16 cellular contexts compared by ENCODE assay signal in the genomic region with DNA sequence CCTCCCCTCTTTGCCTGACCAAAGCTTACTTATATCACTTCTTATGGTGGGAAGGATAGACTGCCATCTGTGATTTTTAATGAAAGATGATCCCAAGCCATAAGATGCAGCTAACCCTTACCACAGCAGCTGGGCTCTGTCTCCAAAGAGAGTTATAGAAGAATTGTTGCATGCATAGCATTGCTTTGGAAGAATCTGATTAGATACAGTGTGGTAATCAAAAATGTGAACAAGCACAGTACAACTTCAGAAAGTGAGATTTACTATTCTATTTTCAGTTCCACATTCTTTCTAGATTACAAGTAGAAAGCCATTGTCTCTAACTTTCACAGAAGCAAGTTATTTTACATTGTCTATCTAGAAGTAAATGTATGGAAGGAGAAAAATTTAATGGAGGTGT.
DNase-seq lines count a peak whose midpoint lies in the region; ATAC-seq lines count a peak whose summit lies in the region.
"Had no signal": no experiment of that assay in that cellular context is flagged by ENCODE, and none has a peak within 500 bp of the region (broad histone marks: within the 10 kb centered on the region; RNA-seq: fewer than 3 reads in every experiment).

No MANE protein-coding gene starts in this region.

- no peaks in the 10 kb centered on the region for H3K4me1 Mint-ChIP-seq in naive thymus-derived CD4-positive, alpha-beta T cell
- H3K4me1 Mint-ChIP-seq: activated CD8-positive, alpha-beta memory T cell treated with anti-CD3 and anti-CD28 coated beads, Interleukin-2, amount 10 ng/mL, durations not matched to agents 7 days and 5 days; CD4-positive, CD25-positive, alpha-beta regulatory T cell; central memory CD8-positive, alpha-beta T cell had no signal

- POLR2A ChIA-PET in naive thymus-derived CD4-positive, alpha-beta T cell (lab: Charles Lee), result no interaction called here

- H3K4me1 ChIP-seq in naive thymus-derived CD4-positive, alpha-beta T cell (ENCODE audit: control insufficient read depth in 2 of 2, insufficient read depth in 2 of 2, low read length in 2 of 2), result no peaks in the 10 kb centered on the region

- CTCF ChIA-PET in naive thymus-derived CD4-positive, alpha-beta T cell (lab: Charles Lee), result no interaction called here

- H3K27ac Mint-ChIP-seq in naive thymus-derived CD4-positive, alpha-beta T cell, result no peak overlapping the region
- H3K27ac Mint-ChIP-seq: activated CD8-positive, alpha-beta memory T cell treated with anti-CD3 and anti-CD28 coated beads, Interleukin-2, amount 10 ng/mL, durations not matched to agents 7 days and 5 days; CD4-positive, CD25-positive, alpha-beta regulatory T cell; natural killer cell treated with Interleukin-12 subunit alpha and Interleukin-12 subunit beta and Interleukin-15 and Interleukin-18, amount 100 ng/mL, for 72 hours had no signal

- H3K27me3 ChIP-seq in naive thymus-derived CD4-positive, alpha-beta T cell (ENCODE audit: control insufficient read depth in 2 of 2, insufficient read depth in 2 of 2, low read length in 2 of 2), result no peaks in the 10 kb centered on the region

- peaks cover 0 to 12% (median 0%) of the 10 kb centered on the region in 5 donors for H3K27me3 Mint-ChIP-seq in naive thymus-derived CD4-positive, alpha-beta T cell
- H3K27me3 Mint-ChIP-seq: CD4-positive, CD25-positive, alpha-beta regulatory T cell; central memory CD8-positive, alpha-beta T cell had no signal

- intact Hi-C loops in naive thymus-derived CD4-positive, alpha-beta T cell (cut with micrococcal nuclease), result no loop called here

- ATAC-seq in GM18858 (IDR thresholded peaks at IDR 0.05; ENCODE audit: unreplicated experiment), result peak; percentile 82
- peak; percentile 85 for ATAC-seq in GM21786 (IDR thresholded peaks at IDR 0.05; ENCODE audit: unreplicated experiment)
- ATAC-seq in HG03521 (IDR thresholded peaks at IDR 0.05; ENCODE audit: unreplicated experiment), result peak; percentile 67
- no peak for ATAC-seq in naive thymus-derived CD4-positive, alpha-beta T cell
- ATAC-seq: activated CD8-positive, alpha-beta memory T cell treated with anti-CD3 and anti-CD28 coated beads, Interleukin-2, amount 10 ng/mL, durations not matched to agents 7 days and 5 days; HCT116; left ventricle myocardium superior; natural killer cell treated with Interleukin-12 subunit alpha and Interleukin-12 subunit beta and Interleukin-15 and Interleukin-18, amount 100 ng/mL, for 72 hours had no signal

- no peaks in the 10 kb centered on the region for H3K9me3 ChIP-seq in naive thymus-derived CD4-positive, alpha-beta T cell (ENCODE audit: control insufficient read depth in 2 of 3, low read length in 3 of 3)

- DNase-seq in skeletal muscle cell (ENCODE audit: low read depth) (peak; percentile 36), NCI-H748 (lab: John Stamatoyannopoulos, UW; ENCODE audit: unreplicated experiment) (no peak)
- DNase-seq in naive thymus-derived CD4-positive, alpha-beta T cell, result no peak
- DNase-seq in activated CD4-positive, alpha-beta T cell treated with anti-CD3 and anti-CD28 coated beads, Interleukin-2, amount 50 U/mL, for 4 hours, result no peak
- DNase-seq: activated CD8-positive, alpha-beta memory T cell treated with anti-CD3 and anti-CD28 coated beads, Interleukin-2, amount 10 ng/mL, durations not matched to agents 7 days and 5 days; activated naive CD4-positive, alpha-beta T cell treated with anti-CD3 and anti-CD28 coated beads, Interleukin-2, amount 50 U/mL, for 16 hours; CD4-positive, CD25-positive, alpha-beta regulatory T cell; left ventricle myocardium superior; NCI-H187 treated with DMSO at 0.1 percent for 48 hours had no signal

- H3K4me3 Mint-ChIP-seq in naive thymus-derived CD4-positive, alpha-beta T cell, result no peak overlapping the region
- H3K4me3 Mint-ChIP-seq: activated CD8-positive, alpha-beta memory T cell treated with anti-CD3 and anti-CD28 coated beads, Interleukin-2, amount 10 ng/mL, durations not matched to agents 7 days and 5 days; CD4-positive, CD25-positive, alpha-beta regulatory T cell; central memory CD8-positive, alpha-beta T cell; natural killer cell treated with Interleukin-12 subunit alpha and Interleukin-12 subunit beta and Interleukin-15 and Interleukin-18, amount 100 ng/mL, for 72 hours had no signal

- peaks cover 4 to 32% (median 22%) of the 10 kb centered on the region in 11 donors for H3K9me3 Mint-ChIP-seq in naive thymus-derived CD4-positive, alpha-beta T cell

- peaks cover 5 to 24% (median 20%) of the 10 kb centered on the region in 5 donors for H3K36me3 Mint-ChIP-seq in naive thymus-derived CD4-positive, alpha-beta T cell
- H3K36me3 Mint-ChIP-seq: activated CD8-positive, alpha-beta memory T cell treated with anti-CD3 and anti-CD28 coated beads, Interleukin-2, amount 10 ng/mL, durations not matched to agents 7 days and 5 days had no signal

- no peaks in the 10 kb centered on the region for H3K36me3 ChIP-seq in naive thymus-derived CD4-positive, alpha-beta T cell (ENCODE audit: control insufficient read depth in 2 of 3, insufficient read depth in 3 of 3, low read length in 3 of 3)

- H3K4me3 ChIP-seq in skeletal muscle cell (ENCODE audit: low read depth, low read length), result no peak overlapping the region
- H3K4me3 ChIP-seq in naive thymus-derived CD4-positive, alpha-beta T cell (ENCODE audit: low read length), result no peak overlapping the region
- H3K4me3 ChIP-seq: SK-N-MC had no signal

- H3K27ac ChIP-seq in naive thymus-derived CD4-positive, alpha-beta T cell (ENCODE audit: low read depth, low read length), result no peak overlapping the region
- H3K27ac ChIP-seq: SK-N-MC had no signal
